8 cellular contexts compared by ENCODE assay signal in genomic region chr11:75547617-75548054, GRCh38. TPM values are rescaled to one million over a fixed set of nuclear protein-coding genes. Genes with fewer than 3 reads are reported as not detected.
DNase-seq lines count a peak whose midpoint lies in the region; ATAC-seq and TF ChIP-seq lines count a peak whose summit lies in the region.

No MANE protein-coding gene starts in this region.

- peaks cover 9% of the 10 kb centered on the region for H3K4me1 Mint-ChIP-seq in nephron progenitor cell

- H3K9me3 Mint-ChIP-seq in nephron progenitor cell, result peaks cover 5% of the 10 kb centered on the region

- H3K27me3 Mint-ChIP-seq in nephron progenitor cell (ENCODE audit: low read depth, poor library complexity), result peaks cover 33% of the 10 kb centered on the region

- H3K4me3 ChIP-seq in WI38 (ENCODE audit: low read depth, low read length), result no peak overlapping the region
- H3K4me3 ChIP-seq in fibroblast of the aortic adventitia (ENCODE audit: low read depth, low read length), result no peak overlapping the region

- ATAC-seq in HG02642 (IDR thresholded peaks at IDR 0.05; ENCODE audit: poor library complexity, unreplicated experiment), result no peak
- no peak for ATAC-seq in GM18511 (IDR thresholded peaks at IDR 0.05; ENCODE audit: unreplicated experiment)

- peak overlapping the region; percentile 26 for H3K4me3 Mint-ChIP-seq in nephron progenitor cell

- peak; percentile 72 for TF ChIP-seq CTCF in WI38 (IDR thresholded peaks at IDR 0.05; ENCODE audit: low read depth, low read length)
- peak; percentile 80 for TF ChIP-seq CTCF in fibroblast of the aortic adventitia (IDR thresholded peaks at IDR 0.05; ENCODE audit: insufficient read depth, low read length)
- TF ChIP-seq CTCF in nephron progenitor cell (IDR thresholded peaks at IDR 0.05), result peak; percentile 85

- no peaks in the 10 kb centered on the region for H3K36me3 Mint-ChIP-seq in nephron progenitor cell (ENCODE audit: low read depth)

- DNase-seq in activated effector memory CD4-positive, alpha-beta T cell treated with anti-CD3 and anti-CD28 coated beads, Interleukin-2, amount 50 U/mL, for 16 hours, result peak; percentile 68
- no peak for DNase-seq in activated effector memory CD4-positive, alpha-beta T cell treated with Interleukin-2 at 50 U/mL for 16 hours
- peak; percentile 69 for DNase-seq in NCI-H1092 (lab: John Stamatoyannopoulos, UW)
- DNase-seq in fibroblast of the aortic adventitia (ENCODE audit: low read depth), result peak; percentile 77
- peak; percentile 83 for DNase-seq in nephron progenitor cell

- peak overlapping the region; percentile 47 for H3K27ac Mint-ChIP-seq in nephron progenitor cell

RNA-seq across cellular contexts. Expression of gene SERPINH1, which starts 14.4 kb away (rescaled TPM):
- 374 and 497 TPM in 2 replicates for total RNA-seq in fibroblast of the aortic adventitia (ENCODE audit: low replicate concordance)

RNA-seq across cellular contexts. Expression of gene GDPD5, which starts 21.9 kb away (rescaled TPM):
- 5.3 and 12.4 TPM in 2 replicates for total RNA-seq in fibroblast of the aortic adventitia (ENCODE audit: low replicate concordance)
